In the genomic region with DNA sequence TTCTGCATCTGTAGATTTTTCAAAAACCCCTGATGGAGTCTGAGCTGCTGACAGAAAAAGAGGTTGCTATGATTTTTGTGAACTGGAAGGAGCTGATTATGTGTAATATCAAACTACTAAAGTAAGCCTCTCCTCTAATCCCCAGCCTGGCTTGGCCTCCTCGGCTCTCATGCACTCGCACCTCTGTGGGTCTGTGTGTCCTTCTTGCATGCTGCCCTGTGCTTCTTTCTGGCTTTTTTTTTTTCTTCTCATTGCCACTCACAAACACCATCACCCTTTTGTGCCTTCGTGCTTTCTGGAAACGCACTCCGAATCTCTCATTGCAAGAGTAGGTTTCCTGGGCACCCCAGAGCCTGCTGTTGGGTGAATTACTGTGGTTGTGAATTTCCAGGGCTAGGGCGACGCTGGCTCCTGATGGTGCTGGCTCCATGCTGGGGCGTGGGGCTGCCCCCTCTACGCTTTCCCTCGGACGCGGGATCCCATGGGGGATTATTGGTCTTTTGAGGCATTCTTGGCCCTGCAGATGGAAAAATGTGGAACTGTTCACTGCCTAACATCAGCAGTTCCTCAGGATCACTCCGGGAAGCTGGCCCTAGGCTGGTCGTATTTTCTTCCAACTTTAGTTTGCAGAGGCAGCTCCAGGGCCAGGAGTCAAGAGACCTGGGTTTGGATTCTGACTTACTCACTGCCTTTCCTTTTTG, we compare ENCODE assay signal across 14 cellular contexts.
"Had no signal": no experiment of that assay in that cellular context is flagged by ENCODE, and none has a peak within 500 bp of the region (broad histone marks: within the 10 kb centered on the region; RNA-seq: fewer than 3 reads in every experiment).

No MANE protein-coding gene starts in this region.

- H3K36me3 Mint-ChIP-seq: naive thymus-derived CD8-positive, alpha-beta T cell; T-cell had no signal

- H3K27me3 Mint-ChIP-seq: activated CD4-positive, alpha-beta T cell treated with anti-CD3 and anti-CD28 coated beads for 36 hours; stimulated activated naive CD8-positive, alpha-beta T cell treated with anti-CD3 and anti-CD28 coated beads, Interleukin-15, Interleukin-2, amounts not matched to agents 100 ng/mL and 50 ng/mL, for 24 hours had no signal

- FAIRE-seq: astrocyte had no signal

- DNase-seq: activated CD4-positive, alpha-beta T cell treated with anti-CD3 and anti-CD28 coated beads for 36 hours; activated CD8-positive, alpha-beta memory T cell treated with anti-CD3 and anti-CD28 coated beads, Interleukin-2, amount 50 U/mL, for 48 hours; activated CD8-positive, alpha-beta T cell treated with anti-CD3 and anti-CD28 coated beads, Interleukin-2, amount 10 ng/mL, durations not matched to agents 7 days and 5 days; colonic mucosa; effector CD4-positive, alpha-beta T cell; left colon; mammary epithelial cell; mucosa of descending colon; naive thymus-derived CD8-positive, alpha-beta T cell; stimulated activated CD4-positive, alpha-beta T cell treated with anti-CD3 and anti-CD28 coated beads, Interleukin-4, amount 100 ng/mL, for 24 hours; T-cell; T1000 had no signal

- ATAC-seq: activated CD4-positive, alpha-beta T cell treated with anti-CD3 and anti-CD28 coated beads for 36 hours; activated CD8-positive, alpha-beta T cell treated with anti-CD3 and anti-CD28 coated beads, Interleukin-2, amount 10 ng/mL, durations not matched to agents 7 days and 5 days; left colon; mucosa of descending colon; naive thymus-derived CD8-positive, alpha-beta T cell; T-cell had no signal

- H3K4me3 Mint-ChIP-seq: activated CD4-positive, alpha-beta T cell treated with anti-CD3 and anti-CD28 coated beads for 36 hours; activated CD8-positive, alpha-beta T cell treated with anti-CD3 and anti-CD28 coated beads, Interleukin-2, amount 10 ng/mL, durations not matched to agents 7 days and 5 days; naive thymus-derived CD8-positive, alpha-beta T cell; stimulated activated naive CD8-positive, alpha-beta T cell treated with anti-CD3 and anti-CD28 coated beads, Interleukin-15, Interleukin-2, amounts not matched to agents 100 ng/mL and 50 ng/mL, for 24 hours; T-cell had no signal

- H3K27ac Mint-ChIP-seq: activated CD4-positive, alpha-beta T cell treated with anti-CD3 and anti-CD28 coated beads for 36 hours; activated CD8-positive, alpha-beta T cell treated with anti-CD3 and anti-CD28 coated beads, Interleukin-2, amount 10 ng/mL, durations not matched to agents 7 days and 5 days; naive thymus-derived CD8-positive, alpha-beta T cell; stimulated activated naive CD8-positive, alpha-beta T cell treated with anti-CD3 and anti-CD28 coated beads, Interleukin-15, Interleukin-2, amounts not matched to agents 100 ng/mL and 50 ng/mL, for 24 hours; T-cell had no signal

- H3K4me1 Mint-ChIP-seq: activated CD4-positive, alpha-beta T cell treated with anti-CD3 and anti-CD28 coated beads for 36 hours; naive thymus-derived CD8-positive, alpha-beta T cell; T-cell had no signal

- H3K9me3 Mint-ChIP-seq: naive thymus-derived CD8-positive, alpha-beta T cell; stimulated activated naive CD8-positive, alpha-beta T cell treated with anti-CD3 and anti-CD28 coated beads, Interleukin-15, Interleukin-2, amounts not matched to agents 100 ng/mL and 50 ng/mL, for 24 hours; T-cell had no signal
